8 cellular contexts compared by ENCODE assay signal in the genomic region with DNA sequence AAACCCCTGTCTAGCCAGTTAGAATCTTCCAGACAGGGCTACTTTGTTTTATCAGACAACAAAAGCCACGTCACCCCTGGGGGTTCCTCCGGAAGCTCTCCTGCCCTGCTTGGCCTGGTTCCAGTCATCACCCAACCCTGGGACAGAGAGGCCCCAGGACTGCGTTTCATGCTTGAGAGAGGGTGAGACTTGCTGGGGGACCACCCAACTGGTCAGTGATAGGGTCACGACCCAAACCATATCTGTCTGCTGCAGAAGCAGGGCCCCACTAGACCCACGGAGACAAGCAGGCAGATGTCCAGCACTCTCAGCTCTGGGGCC. TPM values are rescaled to one million over a fixed set of nuclear protein-coding genes. Genes with fewer than 3 reads are reported as not detected.
DNase-seq lines count a peak whose midpoint lies in the region; ATAC-seq and TF ChIP-seq lines count a peak whose summit lies in the region.

No MANE protein-coding gene starts in this region.

- H3K27me3 ChIP-seq in BLaER1 treated with 17β-estradiol and CSF1 and Interleukin-3, amounts not matched to agents 10 nM and 100 nM = no peaks in the 10 kb centered on the region
- H3K27me3 ChIP-seq in trophoblast cell (ENCODE audit: insufficient read depth, low read length) = no peaks in the 10 kb centered on the region

- H4K8ac ChIP-seq in trophoblast cell (ENCODE audit: low read depth, low read length) = peak overlapping the region; percentile 62

- H3K36me3 ChIP-seq in BLaER1 treated with 17β-estradiol and CSF1 and Interleukin-3, amounts not matched to agents 10 nM and 100 nM = peaks cover 26 to 48% (median 38%) of the 10 kb centered on the region in 11 experiments
- peaks cover 23 to 25% of the 10 kb centered on the region in 2 experiments for H3K36me3 ChIP-seq in trophoblast cell (ENCODE audit: control insufficient read depth in 1 of 2, insufficient read depth in 2 of 2, low read length in 2 of 2)

- peak overlapping the region; percentile 78 to 100 (median 97) for H3K4me3 ChIP-seq in BLaER1 treated with 17β-estradiol and CSF1 and Interleukin-3, amounts not matched to agents 10 nM and 100 nM
- H3K4me3 ChIP-seq in HFF-Myc (replicated peaks; ENCODE audit: low read depth, low read length) = peak overlapping the region; percentile 75
- H3K4me3 ChIP-seq in foreskin fibroblast (ENCODE audit: low read depth in 1 of 2, low read length in 2 of 2) = peak overlapping the region; percentile 62 to 65
- H3K4me3 ChIP-seq in trophoblast cell (ENCODE audit: low read depth, low read length) = peak overlapping the region; percentile 83

- peak overlapping the region; percentile 25 for H2BK12ac ChIP-seq in trophoblast cell (ENCODE audit: low read length)

- no peak overlapping the region for H2BK5ac ChIP-seq in trophoblast cell (ENCODE audit: low read depth, low read length, poor library complexity)

- H3K27ac ChIP-seq in BLaER1 treated with 17β-estradiol and CSF1 and Interleukin-3, amounts not matched to agents 10 nM and 100 nM = peak overlapping the region; percentile 58 to 97 (median 92)
- no peak overlapping the region for H3K27ac ChIP-seq in trophoblast cell (ENCODE audit: low read depth, low read length)

- no peak overlapping the region for H3K23ac ChIP-seq in trophoblast cell (ENCODE audit: low read length)

- no peaks in the 10 kb centered on the region for H3K9me3 Mint-ChIP-seq in activated CD4-positive, alpha-beta memory T cell treated with anti-CD3 and anti-CD28 coated beads for 36 hours

- H3K4ac ChIP-seq in trophoblast cell (ENCODE audit: low read depth, low read length) = peak overlapping the region; percentile 32

- peaks cover 54 to 70% (median 60%) of the 10 kb centered on the region in 10 experiments for H3K4me1 ChIP-seq in BLaER1 treated with 17β-estradiol and CSF1 and Interleukin-3, amounts not matched to agents 10 nM and 100 nM
- H3K4me1 ChIP-seq in trophoblast cell (ENCODE audit: control insufficient read depth in 1 of 2, insufficient read depth in 2 of 2, low read length in 2 of 2) = peaks cover 46 to 52% of the 10 kb centered on the region in 2 experiments

- TF ChIP-seq CTCF in HFF-Myc (IDR thresholded peaks at IDR 0.05; ENCODE audit: low read depth, low read length, missing control alignments) = no peak
- TF ChIP-seq CTCF in foreskin fibroblast (IDR thresholded peaks at IDR 0.05; ENCODE audit: low read depth, low read length) = no peak

- peak overlapping the region; percentile 75 for H3K4me3 Mint-ChIP-seq in activated CD4-positive, alpha-beta memory T cell treated with anti-CD3 and anti-CD28 coated beads for 36 hours

- no peaks in the 10 kb centered on the region for H3K27me3 Mint-ChIP-seq in activated CD4-positive, alpha-beta memory T cell treated with anti-CD3 and anti-CD28 coated beads for 36 hours

- intact Hi-C loops in activated CD4-positive, alpha-beta memory T cell treated with anti-CD3 and anti-CD28 coated beads for 36 hours (cut with micrococcal nuclease) = loop anchor here (10.0 kb wide), 5 partner anchors 248 to 1352 kb away; a partner anchor contains a TSS

- no peak overlapping the region for H2AFZ ChIP-seq in trophoblast cell (ENCODE audit: insufficient read depth, low read length, poor library complexity)

- H3K4me2 ChIP-seq in BLaER1 treated with 17β-estradiol and CSF1 and Interleukin-3, amounts not matched to agents 10 nM and 100 nM = peak overlapping the region; percentile 87 to 100 (median 98)
- peak overlapping the region; percentile 82 for H3K4me2 ChIP-seq in trophoblast cell (ENCODE audit: low read length)

- peak overlapping the region; percentile 51 for H3K27ac Mint-ChIP-seq in activated CD4-positive, alpha-beta memory T cell treated with anti-CD3 and anti-CD28 coated beads for 36 hours

- peaks cover 34% of the 10 kb centered on the region for H3K79me2 ChIP-seq in trophoblast cell (ENCODE audit: control insufficient read depth, insufficient read depth, low read length, poor library complexity)

- POLR2A ChIA-PET in activated CD4-positive, alpha-beta memory T cell treated with anti-CD3 and anti-CD28 coated beads for 36 hours (lab: Charles Lee) = no interaction called here

- H3K9me3 ChIP-seq in BLaER1 treated with 17β-estradiol and CSF1 and Interleukin-3, amounts not matched to agents 10 nM and 100 nM (replicated peaks in 1 of 11) = no peaks in the 10 kb centered on the region
- no peaks in the 10 kb centered on the region for H3K9me3 ChIP-seq in trophoblast cell (ENCODE audit: insufficient read depth, low read depth, low read length)

- no CpG with 5 or more reads among the region's 5 CpGs for WGBS in trophoblast cell (ENCODE audit: extremely low coverage, insufficient coverage, insufficient read length)

- H4K12ac ChIP-seq in trophoblast cell (ENCODE audit: low read depth, low read length) = peak overlapping the region; percentile 61

- ATAC-seq in GM21786 (IDR thresholded peaks at IDR 0.05; ENCODE audit: unreplicated experiment) = no peak
- no peak for ATAC-seq in GM18873 (IDR thresholded peaks at IDR 0.05; ENCODE audit: low FRiP score, unreplicated experiment)

- H2BK120ac ChIP-seq in trophoblast cell (ENCODE audit: insufficient read depth, low read length, poor library complexity) = peak overlapping the region; percentile 65

- peak overlapping the region; percentile 45 for H2AK5ac ChIP-seq in trophoblast cell (ENCODE audit: low read length)

- H3K36me3 Mint-ChIP-seq in activated CD4-positive, alpha-beta memory T cell treated with anti-CD3 and anti-CD28 coated beads for 36 hours = no peaks in the 10 kb centered on the region

- peak overlapping the region; percentile 93 for H4K91ac ChIP-seq in trophoblast cell (ENCODE audit: low read depth, low read length)

- peak overlapping the region; percentile 89 for H3K14ac ChIP-seq in trophoblast cell (ENCODE audit: low read length)

- peak overlapping the region; percentile 77 for H3K18ac ChIP-seq in trophoblast cell (ENCODE audit: low read length)

- CTCF ChIA-PET in activated CD4-positive, alpha-beta memory T cell treated with anti-CD3 and anti-CD28 coated beads for 36 hours (lab: Charles Lee) = no interaction called here

- peaks cover 45 to 67% (median 61%) of the 10 kb centered on the region in 11 experiments for H4K20me1 ChIP-seq in BLaER1 treated with 17β-estradiol and CSF1 and Interleukin-3, amounts not matched to agents 10 nM and 100 nM

- H3K79me1 ChIP-seq in trophoblast cell (ENCODE audit: low read length) = peaks cover 28% of the 10 kb centered on the region

- H3K9ac ChIP-seq in BLaER1 treated with 17β-estradiol and CSF1 and Interleukin-3, amounts not matched to agents 10 nM and 100 nM = peak overlapping the region; percentile 89 to 98 (median 95)
- H3K9ac ChIP-seq in trophoblast cell (ENCODE audit: low read length) = peak overlapping the region; percentile 64

- peaks cover 18% of the 10 kb centered on the region for H3K4me1 Mint-ChIP-seq in activated CD4-positive, alpha-beta memory T cell treated with anti-CD3 and anti-CD28 coated beads for 36 hours (ENCODE audit: low read depth)

- DNase-seq in HFF-Myc (ENCODE audit: extremely low read depth, low read depth) = no peak
- peak; percentile 60 for DNase-seq in activated CD4-positive, alpha-beta memory T cell treated with anti-CD3 and anti-CD28 coated beads for 36 hours
- peak; percentile 43 to 74 for DNase-seq in foreskin fibroblast
- no peak for DNase-seq in trophoblast cell
- DNase-seq in KG1 (lab: John Stamatoyannopoulos, UW) = no peak

RNA-seq across cellular contexts. Expression of a gene that starts 1.2 kb away (rescaled TPM):
- 10 to 100 TPM; 46.9 to 49.5 TPM for total RNA-seq in activated CD4-positive, alpha-beta memory T cell treated with anti-CD3 and anti-CD28 coated beads for 36 hours
- 247 and 254 TPM in 2 replicates for polyA plus RNA-seq in trophoblast cell (2013)

RNA-seq across cellular contexts. Expression of a gene that starts 3.9 kb away (rescaled TPM):
- total RNA-seq in activated CD4-positive, alpha-beta memory T cell treated with anti-CD3 and anti-CD28 coated beads for 36 hours = 10 to 100 TPM; 12.9 to 13.3 TPM
- 68.9 TPM in 2 replicates for polyA plus RNA-seq in trophoblast cell (2013)

RNA-seq across cellular contexts. Expression of a gene that starts 37.3 kb away (rescaled TPM):
- total RNA-seq in activated CD4-positive, alpha-beta memory T cell treated with anti-CD3 and anti-CD28 coated beads for 36 hours = under 1 TPM in 1 of 2 experiments, not detected in 1; 0.14 TPM
- polyA plus RNA-seq in trophoblast cell (2013) = 0.14 and 0.19 TPM in 2 replicates

Comparison
In these comparisons a context has a peak if more than half of its experiments do, and no peak if none do; other contexts are left out.
1. DNase-seq: peak in activated CD4-positive, alpha-beta memory T cell treated with anti-CD3 and anti-CD28 coated beads for 36 hours (single experiment) and foreskin fibroblast (2 of 2); none in HFF-Myc (single experiment), trophoblast cell (0 of 2) and KG1 (single experiment).
2. Peak in every context shown above with its lines, with median percentiles within 50 percentile points of each other: H3K4me3 ChIP-seq.